Comparison of ENCODE assay signal across 10 cellular contexts in the genomic region with DNA sequence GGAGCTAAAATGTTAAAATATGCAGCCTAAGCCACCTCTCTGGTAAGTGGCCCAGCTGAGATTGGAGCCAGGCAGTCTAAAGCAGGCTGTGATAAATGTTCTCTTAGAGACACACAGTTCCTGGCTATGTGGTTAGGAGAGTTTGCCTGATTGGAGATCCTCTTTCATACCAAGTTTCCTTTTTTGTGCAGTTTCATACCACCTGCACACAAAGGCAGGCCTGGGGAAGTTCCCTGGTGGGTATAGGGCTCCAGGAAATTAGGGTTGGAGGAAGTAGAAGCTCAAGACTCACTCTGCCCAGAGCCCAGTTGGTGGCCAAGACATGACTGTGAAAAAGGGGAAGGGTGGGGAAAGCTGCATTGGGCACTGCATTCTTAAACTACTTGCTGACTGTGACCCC. TPM values are rescaled to one million over a fixed set of nuclear protein-coding genes. Genes with fewer than 3 reads are reported as not detected.
DNase-seq lines count a peak whose midpoint lies in the region; ATAC-seq and TF ChIP-seq lines count a peak whose summit lies in the region.
"Had no signal": no experiment of that assay in that cellular context is flagged by ENCODE, and none has a peak within 500 bp of the region (broad histone marks: within the 10 kb centered on the region; RNA-seq: fewer than 3 reads in every experiment).

No MANE protein-coding gene starts in this region.

- H3K4me1 ChIP-seq in A673 (ENCODE audit: insufficient read depth, low read length, poor library complexity, severe bottlenecking) (no peaks in the 10 kb centered on the region), suprapubic skin (no peaks in the 10 kb centered on the region)

- TF ChIP-seq CTCF in A673 (conservative IDR thresholded peaks at IDR 0.05; ENCODE audit: low read depth, low read length): no peak
- no peak for TF ChIP-seq CTCF in suprapubic skin (IDR thresholded peaks at IDR 0.05)

- TF ChIP-seq EP300 in suprapubic skin (IDR thresholded peaks at IDR 0.05): no peak

- POLR2A ChIA-PET in A673 (lab: Charles Lee; ENCODE audit: low non-redundant PET): no interaction called here

- DNase-seq in A673 (ENCODE audit: low spot score) (peak; percentile 52), SHP77 (lab: John Stamatoyannopoulos, UW) (no peak), suprapubic skin (ENCODE audit: low spot score in 2 of 2) (no peak), OCI-M2 (lab: John Stamatoyannopoulos, UW; ENCODE audit: unreplicated experiment) (no peak)
- no peak for DNase-seq in stimulated activated CD4-positive, alpha-beta T cell treated with anti-CD3 and anti-CD28 coated beads, Interleukin-4, amount 100 ng/mL, for 1 hour
- DNase-seq: IMR-90 had no signal

- TF ChIP-seq POLR2A in suprapubic skin (IDR thresholded peaks at IDR 0.05): no peak

- H3K27me3 ChIP-seq in A673 (replicated peaks; ENCODE audit: insufficient read depth, low read depth, low read length, poor library complexity): no peaks in the 10 kb centered on the region
- no peaks in the 10 kb centered on the region for H3K27me3 ChIP-seq in suprapubic skin

- H3K36me3 ChIP-seq in A673 (ENCODE audit: insufficient read depth, low read length, poor library complexity, severe bottlenecking): no peaks in the 10 kb centered on the region
- H3K36me3 ChIP-seq in suprapubic skin: no peaks in the 10 kb centered on the region

- CTCF ChIA-PET in A673 (lab: Charles Lee): no interaction called here

- peaks cover 82% of the 10 kb centered on the region for H3K36me3 Mint-ChIP-seq in dendritic cell treated with granulocyte-macrophage colony-stimulating factor and Interleukin-4, amounts not matched to agents 40 ng/mL and 50 ng/mL, for 4 days (ENCODE audit: low read depth)

- H3K9me3 ChIP-seq in A673 (ENCODE audit: low read depth, low read length, poor library complexity, severe bottlenecking) (no peaks in the 10 kb centered on the region), suprapubic skin (no peaks in the 10 kb centered on the region)

- no peaks in the 10 kb centered on the region for H3K9me3 Mint-ChIP-seq in dendritic cell treated with granulocyte-macrophage colony-stimulating factor and Interleukin-4, amounts not matched to agents 40 ng/mL and 50 ng/mL, for 4 days

- ATAC-seq in GM19467 (IDR thresholded peaks at IDR 0.05; ENCODE audit: unreplicated experiment) (peak; percentile 60), HG03469 (IDR thresholded peaks at IDR 0.05; ENCODE audit: unreplicated experiment) (peak; percentile 85)

- H3K4me1 Mint-ChIP-seq in dendritic cell treated with granulocyte-macrophage colony-stimulating factor and Interleukin-4, amounts not matched to agents 40 ng/mL and 50 ng/mL, for 4 days (ENCODE audit: low read depth): peaks cover 50% of the 10 kb centered on the region

- no peak overlapping the region for H3K27ac ChIP-seq in A673 (ENCODE audit: low read depth, low read length, poor library complexity, severe bottlenecking)
- H3K27ac ChIP-seq in suprapubic skin: no peak overlapping the region
- H3K27ac ChIP-seq: skin epidermis had no signal

- intact Hi-C loops in A673 (cut with micrococcal nuclease; ENCODE audit: unreplicated experiment): no loop called here
- intact Hi-C loops in dendritic cell treated with granulocyte-macrophage colony-stimulating factor and Interleukin-4, amounts not matched to agents 40 ng/mL and 50 ng/mL, for 4 days (cut with micrococcal nuclease): no loop called here

- peak overlapping the region; percentile 70 for H3K27ac Mint-ChIP-seq in dendritic cell treated with granulocyte-macrophage colony-stimulating factor and Interleukin-4, amounts not matched to agents 40 ng/mL and 50 ng/mL, for 4 days

- no peaks in the 10 kb centered on the region for H3K27me3 Mint-ChIP-seq in dendritic cell treated with granulocyte-macrophage colony-stimulating factor and Interleukin-4, amounts not matched to agents 40 ng/mL and 50 ng/mL, for 4 days

- H3K4me3 ChIP-seq in A673 (ENCODE audit: low read depth, low read length, poor library complexity, severe bottlenecking) (no peak overlapping the region), suprapubic skin (no peak overlapping the region)
- H3K4me3 ChIP-seq: skin epidermis had no signal

- BruUV-seq in A673 (replicated peaks; lab: Mats Ljungman, UMichigan): no TSS peak

- H3K4me3 Mint-ChIP-seq in dendritic cell treated with granulocyte-macrophage colony-stimulating factor and Interleukin-4, amounts not matched to agents 40 ng/mL and 50 ng/mL, for 4 days: no peak overlapping the region

RNA-seq across cellular contexts. Expression of gene CYBB, which starts 16.9 kb away (rescaled TPM):
- 0.22 TPM in 1 of 2 replicates, not detected in the other for total RNA-seq in A673 (2021)
- 1 to 10 TPM in 3 of 4 donors, under 1 TPM in 1; 0.73 to 3.7 (median 2.6) TPM for total RNA-seq in suprapubic skin
- total RNA-seq: IMR-90 had no signal

RNA-seq across cellular contexts. Expression of gene DYNLT3, which starts 50.6 kb away (rescaled TPM):
- total RNA-seq in A673 (2021) (38.3 and 38.5 TPM in 2 replicates), suprapubic skin (10 to 100 TPM; 10.5 to 16.9 (median 11.1) TPM)
